Comparison of ENCODE assay signal across 14 cellular contexts in the genomic region with DNA sequence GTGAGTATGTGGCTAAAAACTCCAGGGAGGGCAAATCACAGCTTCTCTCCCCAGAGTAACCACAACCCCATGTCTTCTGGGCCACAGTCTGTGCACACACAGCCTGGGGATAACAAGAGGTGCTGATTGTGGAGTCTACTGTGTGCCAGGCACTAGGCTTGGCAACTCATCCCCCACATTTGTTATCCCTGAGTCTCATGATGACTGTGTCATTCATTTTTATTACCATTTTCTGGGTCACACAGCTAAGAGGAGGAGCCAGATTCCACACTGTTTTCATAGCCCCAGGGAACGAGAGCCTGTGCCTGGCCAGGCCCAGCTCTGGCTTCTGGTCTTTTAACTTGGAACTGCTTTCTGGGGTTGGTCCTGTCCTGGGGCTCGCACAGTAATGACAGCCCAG. TPM values are rescaled to one million over a fixed set of nuclear protein-coding genes. Genes with fewer than 3 reads are reported as not detected.
DNase-seq lines count a peak whose midpoint lies in the region; ATAC-seq and TF ChIP-seq lines count a peak whose summit lies in the region.
"Had no signal": no experiment of that assay in that cellular context is flagged by ENCODE, and none has a peak within 500 bp of the region (broad histone marks: within the 10 kb centered on the region; RNA-seq: fewer than 3 reads in every experiment).

No MANE protein-coding gene starts in this region.

- no peaks in the 10 kb centered on the region for H3K9me3 ChIP-seq in HEK293 (ENCODE audit: control insufficient read depth, insufficient read depth, low read depth, low read length)
- no peaks in the 10 kb centered on the region for H3K9me3 ChIP-seq in lower lobe of right lung
- H3K9me3 ChIP-seq: Peyer's patch had no signal

- no peaks in the 10 kb centered on the region for H3K36me3 Mint-ChIP-seq in activated naive CD8-positive, alpha-beta T cell treated with anti-CD3 and anti-CD28 coated beads, Interleukin-2, amount 50 U/mL, for 24 hours (ENCODE audit: low read depth)

- H3K27ac ChIP-seq in HEK293 (ENCODE audit: extremely low read depth, low read depth, low read length) (no peak overlapping the region), lower lobe of right lung (peak overlapping the region; percentile 65)
- H3K27ac ChIP-seq: Peyer's patch had no signal

- ATAC-seq in lower lobe of right lung = no peak
- no peak for ATAC-seq in activated naive CD8-positive, alpha-beta T cell treated with anti-CD3 and anti-CD28 coated beads, Interleukin-2, amount 50 U/mL, for 24 hours
- ATAC-seq: activated CD8-positive, alpha-beta T cell treated with anti-CD3 and anti-CD28 coated beads, Interleukin-2, amount 10 ng/mL, durations not matched to agents 7 days and 5 days had no signal

- no peaks in the 10 kb centered on the region for H3K9me3 Mint-ChIP-seq in activated naive CD8-positive, alpha-beta T cell treated with anti-CD3 and anti-CD28 coated beads, Interleukin-2, amount 50 U/mL, for 24 hours
- H3K9me3 Mint-ChIP-seq: neural crest cell had no signal

- no peaks in the 10 kb centered on the region for H3K4me1 ChIP-seq in HEK293 (ENCODE audit: control insufficient read depth, insufficient read depth, low read length)
- peaks cover 12% of the 10 kb centered on the region for H3K4me1 ChIP-seq in lower lobe of right lung
- H3K4me1 ChIP-seq: Peyer's patch had no signal

- H3K4me3 ChIP-seq in HEK293 (ENCODE audit: low read depth, low read length) (no peak overlapping the region), lower lobe of right lung (no peak overlapping the region)
- H3K4me3 ChIP-seq: Peyer's patch had no signal

- TF ChIP-seq CTCF in HEK293 (tag by site-specific recombination; IDR thresholded peaks at IDR 0.05) (no peak), lower lobe of right lung (IDR thresholded peaks at IDR 0.05) (no peak)

- POLR2A ChIA-PET in HEK293 (lab: Yijun Ruan, JAX) = no interaction called here

- CTCF ChIA-PET in HEK293 (lab: Yijun Ruan, JAX) = interaction anchor here (1.3 kb wide), 1 partner anchor 10 kb away, joined by 9 read pairs; no protein-coding TSS in a partner anchor

- no peaks in the 10 kb centered on the region for H3K27me3 ChIP-seq in lower lobe of right lung (ENCODE audit: low read depth)
- H3K27me3 ChIP-seq: Peyer's patch had no signal

- DNase-seq in AG08395 (ENCODE audit: low spot score) = peak; percentile 58
- DNase-seq in cerebellar cortex (ENCODE audit: low spot score) = peak; percentile 16
- DNase-seq in lower lobe of right lung = peak; percentile 6
- DNase-seq in activated naive CD8-positive, alpha-beta T cell treated with anti-CD3 and anti-CD28 coated beads, Interleukin-2, amount 50 U/mL, for 24 hours = no peak
- DNase-seq in stimulated activated CD4-positive, alpha-beta T cell treated with anti-CD3 and anti-CD28 coated beads, Interleukin-4, amount 100 ng/mL, for 4 hours = no peak
- no peak for DNase-seq in cerebellum (ENCODE audit: low spot score)
- no peak for DNase-seq in activated CD8-positive, alpha-beta memory T cell treated with anti-CD3 and anti-CD28 coated beads for 24 hours
- DNase-seq: ACHN; activated CD8-positive, alpha-beta T cell treated with anti-CD3 and anti-CD28 coated beads, Interleukin-2, amount 10 ng/mL, durations not matched to agents 7 days and 5 days; cerebellar nuclear complex; NCI-H1092; Peyer's patch had no signal

- H3K4me3 Mint-ChIP-seq in activated naive CD8-positive, alpha-beta T cell treated with anti-CD3 and anti-CD28 coated beads, Interleukin-2, amount 50 U/mL, for 24 hours = no peak overlapping the region
- H3K4me3 Mint-ChIP-seq: activated CD8-positive, alpha-beta T cell treated with anti-CD3 and anti-CD28 coated beads, Interleukin-2, amount 10 ng/mL, durations not matched to agents 7 days and 5 days; neural crest cell had no signal

- no peak overlapping the region for H3K27ac Mint-ChIP-seq in activated naive CD8-positive, alpha-beta T cell treated with anti-CD3 and anti-CD28 coated beads, Interleukin-2, amount 50 U/mL, for 24 hours
- H3K27ac Mint-ChIP-seq: activated CD8-positive, alpha-beta T cell treated with anti-CD3 and anti-CD28 coated beads, Interleukin-2, amount 10 ng/mL, durations not matched to agents 7 days and 5 days had no signal

- no peaks in the 10 kb centered on the region for H3K4me1 Mint-ChIP-seq in activated naive CD8-positive, alpha-beta T cell treated with anti-CD3 and anti-CD28 coated beads, Interleukin-2, amount 50 U/mL, for 24 hours
- H3K4me1 Mint-ChIP-seq: neural crest cell had no signal

- no peaks in the 10 kb centered on the region for H3K36me3 ChIP-seq in HEK293 (ENCODE audit: control insufficient read depth in 2 of 2, insufficient read depth in 1 of 2, low read length in 2 of 2)
- H3K36me3 ChIP-seq in lower lobe of right lung = peaks cover 24% of the 10 kb centered on the region
- H3K36me3 ChIP-seq: Peyer's patch had no signal

- intact Hi-C loops in lower lobe of right lung (cut with DNase I) = no loop called here

- peaks cover 6% of the 10 kb centered on the region for H3K27me3 Mint-ChIP-seq in activated naive CD8-positive, alpha-beta T cell treated with anti-CD3 and anti-CD28 coated beads, Interleukin-2, amount 50 U/mL, for 24 hours

TF ChIP-seq in HEK293, 187 proteins besides CTCF, POLR2A, EP300 and RAD21:
- TF ChIP-seq ZBTB1 (tag by site-specific recombination; IDR thresholded peaks at IDR 0.05) = no peak
- TF ChIP-seq ZNF335 (tag by site-specific recombination; conservative IDR thresholded peaks at IDR 0.05) = peak; percentile 49; the same call in 1 of the 2 replicates

RNA-seq across cellular contexts. Expression of a gene that starts 34.5 kb away (rescaled TPM):
- total RNA-seq in lower lobe of right lung (40.3 TPM), cerebellum (10.0 TPM)

Comparison
In these comparisons a context has a peak if more than half of its experiments do, and no peak if none do; other contexts are left out.
1. DNase-seq: peak in AG08395 (single experiment), cerebellar cortex (single experiment) and lower lobe of right lung (single experiment); none in activated naive CD8-positive, alpha-beta T cell treated with anti-CD3 and anti-CD28 coated beads, Interleukin-2, amount 50 U/mL, for 24 hours (single experiment), stimulated activated CD4-positive, alpha-beta T cell treated with anti-CD3 and anti-CD28 coated beads, Interleukin-4, amount 100 ng/mL, for 4 hours (0 of 2), cerebellum (single experiment) and activated CD8-positive, alpha-beta memory T cell treated with anti-CD3 and anti-CD28 coated beads for 24 hours (single experiment).